ENCODE assay signal across 12 cellular contexts in genomic region chr2:62412347-62412742, GRCh38.
DNase-seq lines count a peak whose midpoint lies in the region; ATAC-seq lines count a peak whose summit lies in the region.
"Had no signal": no experiment of that assay in that cellular context is flagged by ENCODE, and none has a peak within 500 bp of the region (broad histone marks: within the 10 kb centered on the region; RNA-seq: fewer than 3 reads in every experiment).

No MANE protein-coding gene starts in this region.

- DNase-seq in ELR (ENCODE audit: low read depth): peak; percentile 55
- peak; percentile 8 for DNase-seq in SW480 (ENCODE audit: low spot score)
- peak; percentile 15 for DNase-seq in pons (ENCODE audit: low spot score)
- DNase-seq in effector CD8-positive, alpha-beta T cell (lab: John Stamatoyannopoulos, UW): no peak
- DNase-seq in activated CD4-positive, CD25-positive, alpha-beta regulatory T cell (lab: John Stamatoyannopoulos, UW): no peak
- DNase-seq in GF-D8 (lab: John Stamatoyannopoulos, UW): no peak
- DNase-seq: activated T-cell treated with anti-CD3 and anti-CD28 coated beads for 4 hours; stimulated activated CD4-positive, alpha-beta T cell treated with anti-CD3 and anti-CD28 coated beads, Interleukin-4, amount 100 ng/mL, for 24 hours; stomach; WERI-Rb-1 had no signal

- peak; percentile 30 for ATAC-seq in esophagus mucosa
- ATAC-seq in HG02840 (IDR thresholded peaks at IDR 0.05; ENCODE audit: low FRiP score, unreplicated experiment): no peak

Comparison
In these comparisons a context has a peak if more than half of its experiments do, and no peak if none do; other contexts are left out.
1. DNase-seq: peak in ELR (single experiment), SW480 (single experiment) and pons (single experiment); none in effector CD8-positive, alpha-beta T cell (single experiment), activated CD4-positive, CD25-positive, alpha-beta regulatory T cell (0 of 4) and GF-D8 (single experiment).